ENCODE assay signal across 11 cellular contexts in the genomic region with DNA sequence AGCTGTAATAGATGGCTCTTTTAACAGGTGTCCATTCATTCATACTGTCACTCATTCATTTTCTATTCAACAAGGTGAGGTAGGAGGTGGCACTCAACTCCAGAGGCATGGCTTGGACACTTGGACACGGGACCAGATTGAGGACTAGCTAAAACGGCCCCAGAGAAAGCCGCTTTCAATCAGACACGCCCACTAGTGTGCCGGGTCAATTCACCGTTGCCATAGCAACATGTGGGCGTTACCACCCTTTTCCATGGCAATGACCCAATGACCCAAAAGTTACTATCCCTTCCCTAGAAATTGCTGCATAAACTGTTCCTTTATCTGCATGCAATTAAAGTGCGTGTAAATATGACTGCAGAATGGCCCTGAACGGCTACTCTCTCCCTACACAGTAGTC. TPM values are rescaled to one million over a fixed set of nuclear protein-coding genes. Genes with fewer than 3 reads are reported as not detected.
A peak's percentile ranks its signal among the peaks of the same experiment; 100 is the strongest.
DNase-seq lines count a peak whose midpoint lies in the region; ATAC-seq, FAIRE-seq and TF ChIP-seq lines count a peak whose summit lies in the region.
"Had no signal": no experiment of that assay in that cellular context is flagged by ENCODE, and none has a peak within 500 bp of the region (broad histone marks: within the 10 kb centered on the region; RNA-seq: fewer than 3 reads in every experiment).

No MANE protein-coding gene starts in this region.

- H3K9me1 ChIP-seq in keratinocyte (ENCODE audit: control insufficient read depth, extremely low read depth, insufficient read depth, low read length) = peaks cover 2% of the 10 kb centered on the region

- H2AFZ ChIP-seq in keratinocyte (ENCODE audit: control insufficient read depth, low read length) = peak overlapping the region; percentile 4

- no peaks in the 10 kb centered on the region for H4K20me1 ChIP-seq in keratinocyte (ENCODE audit: control insufficient read depth, extremely low read depth, insufficient read depth, low read length)

- peak overlapping the region; percentile 42; the same call in 1 of the 2 replicates for H3K9ac ChIP-seq in HUES48 (ENCODE audit: low read depth, low read length)
- no peak overlapping the region for H3K9ac ChIP-seq in keratinocyte (ENCODE audit: control insufficient read depth, extremely low read depth, insufficient read depth, low read length)
- peak overlapping the region in 2 of 3 donors; percentile 68 for H3K9ac ChIP-seq in skeletal muscle tissue (ENCODE audit: low read depth in 1 of 3, low read length in 3 of 3)
- H3K9ac ChIP-seq: KMS-11 had no signal

- FAIRE-seq in keratinocyte (lab: Jason Lieb, UNC) = no peak

- H3K27ac ChIP-seq in HUES48 (ENCODE audit: low read depth, low read length) = peak overlapping the region; percentile 91
- peak overlapping the region; percentile 78 for H3K27ac ChIP-seq in cingulate gyrus (ENCODE audit: low read depth, low read length)
- no peak overlapping the region for H3K27ac ChIP-seq in keratinocyte (ENCODE audit: control insufficient read depth, insufficient read depth, low read length)
- H3K27ac ChIP-seq in skeletal muscle tissue (ENCODE audit: low read depth, low read length) = peak overlapping the region; percentile 77
- H3K27ac ChIP-seq: KMS-11 had no signal

- DNase-seq in keratinocyte (ENCODE audit: low read depth, low spot score) = no peak
- DNase-seq in stimulated activated naive CD4-positive, alpha-beta T cell (lab: John Stamatoyannopoulos, UW) = no peak
- DNase-seq: effector memory CD4-positive, alpha-beta T cell; GDM1 had no signal

- H3K4me1 ChIP-seq in HUES48 (ENCODE audit: control insufficient read depth, insufficient read depth, low read length) = peaks cover 34% of the 10 kb centered on the region
- peaks cover 25% of the 10 kb centered on the region for H3K4me1 ChIP-seq in keratinocyte (ENCODE audit: control insufficient read depth, extremely low read depth, insufficient read depth, low read length)
- peaks cover 53 to 55% (median 53%) of the 10 kb centered on the region in 3 donors for H3K4me1 ChIP-seq in skeletal muscle tissue (ENCODE audit: control insufficient read depth in 3 of 3, insufficient read depth in 3 of 3, low read length in 3 of 3)

- H3K27me3 ChIP-seq in HUES48 (ENCODE audit: control insufficient read depth, insufficient read depth, low read length) = no peaks in the 10 kb centered on the region
- no peaks in the 10 kb centered on the region for H3K27me3 ChIP-seq in keratinocyte (ENCODE audit: control insufficient read depth, extremely low read depth, insufficient read depth, low read length)
- no peaks in the 10 kb centered on the region for H3K27me3 ChIP-seq in skeletal muscle tissue (ENCODE audit: control insufficient read depth in 3 of 3, insufficient read depth in 3 of 3, low read length in 3 of 3)

- TF ChIP-seq CTCF in keratinocyte (optimal IDR thresholded peaks at IDR 0.05 in 1 of 3, IDR thresholded peaks at IDR 0.05 in 1 of 3, conservative IDR thresholded peaks at IDR 0.05 in 1 of 3; ENCODE audit: extremely low read depth in 1 of 3, insufficient read depth in 2 of 3, low read length in 3 of 3) = no peak

- dilution Hi-C loops in keratinocyte (cut with MboI; ENCODE audit: extremely low pct_ligation_motif_present, low sequenced_read_pairs) = no loop called here

- no peak overlapping the region for H3K4me2 ChIP-seq in keratinocyte (ENCODE audit: control insufficient read depth, extremely low read depth, insufficient read depth, low read depth, low read length)
- H3K4me2 ChIP-seq: KMS-11 had no signal

- ATAC-seq in HG02885 (IDR thresholded peaks at IDR 0.05; ENCODE audit: poor library complexity, unreplicated experiment) (no peak), GM18870 (IDR thresholded peaks at IDR 0.05; ENCODE audit: unreplicated experiment) (no peak), HG03354 (IDR thresholded peaks at IDR 0.05; ENCODE audit: poor library complexity, severe bottlenecking, unreplicated experiment) (no peak)

- H3K9me3 ChIP-seq in HUES48 (ENCODE audit: control insufficient read depth, insufficient read depth, low read length) (no peaks in the 10 kb centered on the region), keratinocyte (ENCODE audit: control insufficient read depth, low read depth, low read length) (no peaks in the 10 kb centered on the region), skeletal muscle tissue (ENCODE audit: control insufficient read depth in 3 of 3, low read length in 3 of 3) (no peaks in the 10 kb centered on the region)

- H3K36me3 ChIP-seq in HUES48 (ENCODE audit: control insufficient read depth, insufficient read depth, low read length) (no peaks in the 10 kb centered on the region), keratinocyte (ENCODE audit: control insufficient read depth in 2 of 2, extremely low read depth in 1 of 2, insufficient read depth in 2 of 2, low read length in 2 of 2) (no peaks in the 10 kb centered on the region), skeletal muscle tissue (ENCODE audit: control insufficient read depth in 3 of 3, insufficient read depth in 3 of 3, low read length in 3 of 3) (no peaks in the 10 kb centered on the region)

- H3K4me3 ChIP-seq in HUES48 (ENCODE audit: low read depth, low read length) (peak overlapping the region; percentile 39), keratinocyte (ENCODE audit: control insufficient read depth in 2 of 3, extremely low read depth in 1 of 3, insufficient read depth in 2 of 3, low read depth in 1 of 3, low read length in 3 of 3) (no peak overlapping the region), skeletal muscle tissue (ENCODE audit: low read length in 3 of 3) (peak overlapping the region in 2 of 3 donors; percentile 52 to 59)

- no peaks in the 10 kb centered on the region for H3K79me2 ChIP-seq in keratinocyte (ENCODE audit: control insufficient read depth, insufficient read depth, low read length)

RNA-seq across cellular contexts. Expression of a gene that starts 49.2 kb away (rescaled TPM):
- 55.4 to 64.9 TPM (median 59.9 TPM) in 3 replicates for polyA plus RNA-seq in keratinocyte
- 137 TPM for polyA plus RNA-seq in keratinocyte (2011; ENCODE audit: low read depth)
- 47.0 and 57.3 TPM in 2 replicates for polyA plus RNA-seq in keratinocyte (2011; cell fraction: cytosol; rRNA removed)
- polyA plus RNA-seq in keratinocyte (2011; cell fraction: nucleus; rRNA removed) = 52.9 and 61.4 TPM in 2 replicates
- polyA plus RNA-seq in keratinocyte (2012; ENCODE audit: low replicate concordance) = 38.8 and 160 TPM in 2 replicates
- polyA minus RNA-seq in keratinocyte = 48.8 to 72.1 TPM (median 60.8 TPM) in 3 replicates
- 40.1 TPM for polyA minus RNA-seq in keratinocyte (2011; cell fraction: cytosol; rRNA and poly(A)+ RNA removed)
- 26.3 and 38.1 TPM in 2 replicates for polyA minus RNA-seq in keratinocyte (2011; cell fraction: nucleus; rRNA and poly(A)+ RNA removed)
- total RNA-seq in skeletal muscle tissue = 11.5 TPM

Comparison
In these comparisons a context has a peak if more than half of its experiments do, and no peak if none do; other contexts are left out.
1. H3K4me3 ChIP-seq: peak in HUES48 (single experiment) and skeletal muscle tissue (2 of 3); none in keratinocyte (0 of 3).